In genomic region chr14:79098324-79098723, GRCh38 we compare ENCODE assay signal across 26 cellular contexts.
"Had no signal": no experiment of that assay in that cellular context is flagged by ENCODE, and none has a peak within 500 bp of the region (broad histone marks: within the 10 kb centered on the region; RNA-seq: fewer than 3 reads in every experiment).

No MANE protein-coding gene starts in this region.

- H3K79me2 ChIP-seq: hepatocyte, parathyroid adenoma had no signal

- H3K27ac ChIP-seq: hepatocyte, left ventricle myocardium inferior, parathyroid adenoma, right atrium auricular region, right lobe of liver, testis, thyroid gland, transverse colon, upper lobe of left lung, vagina had no signal

- H3K4me1 ChIP-seq: left ventricle myocardium inferior, right atrium auricular region, right lobe of liver, testis, thyroid gland, transverse colon, upper lobe of left lung, vagina had no signal

- H3K27me3 ChIP-seq: hepatocyte, right atrium auricular region, right lobe of liver, testis, thyroid gland, transverse colon, upper lobe of left lung, vagina had no signal

- H3K4me2 ChIP-seq: hepatocyte, smooth muscle cell had no signal

- H2AFZ ChIP-seq: hepatocyte, parathyroid adenoma had no signal

- H3K4me3 ChIP-seq: hepatocyte, left ventricle myocardium inferior, lung, mucosa of descending colon, right atrium auricular region, right lobe of liver, smooth muscle cell, testis, thyroid gland, transverse colon, upper lobe of left lung, vagina had no signal

- H3K36me3 ChIP-seq: left ventricle myocardium inferior, right atrium auricular region, right lobe of liver, thyroid gland, transverse colon, upper lobe of left lung, vagina had no signal

- H3K27ac Mint-ChIP-seq: naive thymus-derived CD4-positive, alpha-beta T cell; natural killer cell treated with Interleukin-12 subunit alpha and Interleukin-12 subunit beta and Interleukin-15 and Interleukin-18, amount 100 ng/mL, for 72 hours; stimulated activated memory B cell treated with anti-CD40 and anti-IgM and Interleukin-4, amounts not matched to agents 10 μg/mL and 1 μg/mL and 100 μg/mL, for 72 hours; stimulated activated naive CD8-positive, alpha-beta T cell treated with anti-CD3 and anti-CD28 coated beads, Interleukin-15, amount 100 ng/mL, for 72 hours had no signal

- H3K4me3 Mint-ChIP-seq: naive thymus-derived CD4-positive, alpha-beta T cell; natural killer cell treated with Interleukin-12 subunit alpha and Interleukin-12 subunit beta and Interleukin-15 and Interleukin-18, amount 100 ng/mL, for 72 hours; stimulated activated memory B cell treated with anti-CD40 and anti-IgM and Interleukin-4, amounts not matched to agents 10 μg/mL and 1 μg/mL and 100 μg/mL, for 72 hours; stimulated activated naive CD8-positive, alpha-beta T cell treated with anti-CD3 and anti-CD28 coated beads, Interleukin-15, amount 100 ng/mL, for 72 hours had no signal

- H3K36me3 Mint-ChIP-seq: naive thymus-derived CD4-positive, alpha-beta T cell; natural killer cell treated with Interleukin-12 subunit alpha and Interleukin-12 subunit beta and Interleukin-15 and Interleukin-18, amount 100 ng/mL, for 72 hours; stimulated activated memory B cell treated with anti-CD40 and anti-IgM and Interleukin-4, amounts not matched to agents 10 μg/mL and 1 μg/mL and 100 μg/mL, for 72 hours had no signal

- H3K9me3 ChIP-seq: left ventricle myocardium inferior, mucosa of descending colon, right atrium auricular region, right lobe of liver, testis, thyroid gland, transverse colon, upper lobe of left lung, vagina had no signal

- DNase-seq: islet precursor cell; left ventricle myocardium inferior; mesendoderm; midbrain; mucosa of descending colon; naive thymus-derived CD4-positive, alpha-beta T cell; right lobe of liver; stimulated activated CD4-positive, alpha-beta T cell treated with anti-CD3 and anti-CD28 coated beads, Interleukin-1b, Interleukin-23, amount 100 ng/mL, for 48 hours; stimulated activated CD4-positive, alpha-beta T cell treated with anti-CD3 and anti-CD28 coated beads, Interleukin-2, amount 100 ng/mL, for 48 hours; stimulated activated CD4-positive, alpha-beta T cell treated with anti-CD3 and anti-CD28 coated beads, Interleukin-4, amount 100 ng/mL, for 4 hours; stimulated activated CD8-positive, alpha-beta memory T cell treated with anti-CD3 and anti-CD28 coated beads, Interleukin-4, amount 100 ng/mL, for 48 hours; stimulated activated naive CD4-positive, alpha-beta T cell treated with Interleukin-2 at 50 U/mL for 16 hours; stimulated activated naive CD8-positive, alpha-beta T cell treated with anti-CD3 and anti-CD28 coated beads, Interleukin-15, amount 100 ng/mL, for 72 hours; substantia nigra; testis; thyroid gland; transverse colon; upper lobe of left lung had no signal

- H3K4me1 Mint-ChIP-seq: stimulated activated memory B cell treated with anti-CD40 and anti-IgM and Interleukin-4, amounts not matched to agents 10 μg/mL and 1 μg/mL and 100 μg/mL, for 72 hours; stimulated activated naive CD8-positive, alpha-beta T cell treated with anti-CD3 and anti-CD28 coated beads, Interleukin-15, amount 100 ng/mL, for 72 hours had no signal

- H3K27me3 Mint-ChIP-seq: naive thymus-derived CD4-positive, alpha-beta T cell; natural killer cell treated with Interleukin-12 subunit alpha and Interleukin-12 subunit beta and Interleukin-15 and Interleukin-18, amount 100 ng/mL, for 72 hours; stimulated activated memory B cell treated with anti-CD40 and anti-IgM and Interleukin-4, amounts not matched to agents 10 μg/mL and 1 μg/mL and 100 μg/mL, for 72 hours had no signal
